ENCODE assay signal across 1 cellular context in the genomic region with DNA sequence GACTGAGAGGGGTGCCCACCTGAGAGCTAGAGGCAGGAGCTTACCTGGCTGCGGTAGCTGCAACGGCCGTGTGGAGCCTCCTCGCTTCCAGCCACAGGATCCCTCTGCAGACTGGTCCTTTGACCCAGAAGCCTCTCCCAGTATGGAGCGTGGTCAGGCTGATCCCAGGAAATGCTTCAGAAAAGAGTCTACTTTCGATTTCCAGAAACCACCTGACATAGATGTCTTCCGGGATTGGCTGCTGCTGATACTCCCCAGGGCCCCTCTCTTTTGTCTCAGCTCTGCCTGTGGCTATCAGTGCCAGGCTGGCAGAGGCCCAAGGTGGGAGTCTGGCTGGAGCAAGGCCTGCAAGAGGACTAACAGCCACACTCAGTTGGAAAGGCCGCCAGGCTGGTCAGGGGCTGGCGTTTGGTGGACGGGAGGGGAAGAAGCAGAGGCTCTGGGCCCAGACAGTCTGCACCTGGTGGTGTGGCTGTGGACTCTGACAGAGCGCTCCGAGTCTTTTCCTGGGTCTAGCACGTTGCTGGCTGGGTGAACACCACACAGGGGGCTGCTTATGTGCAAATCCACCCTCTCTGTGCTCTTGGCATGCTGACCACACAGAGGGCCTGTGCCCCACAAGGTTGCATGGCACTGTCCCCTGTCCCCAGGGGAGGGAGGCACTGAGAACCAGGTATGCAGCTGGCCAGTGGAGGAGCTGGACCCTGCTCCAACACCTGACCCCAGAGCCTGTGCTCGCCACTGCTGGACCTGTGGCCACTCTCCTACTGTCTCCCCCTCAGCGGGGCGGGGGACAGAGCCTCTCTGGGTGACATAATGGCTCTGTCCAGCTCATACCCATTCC.
TF ChIP-seq lines count a peak whose summit lies in the region.

A gene with protein sequence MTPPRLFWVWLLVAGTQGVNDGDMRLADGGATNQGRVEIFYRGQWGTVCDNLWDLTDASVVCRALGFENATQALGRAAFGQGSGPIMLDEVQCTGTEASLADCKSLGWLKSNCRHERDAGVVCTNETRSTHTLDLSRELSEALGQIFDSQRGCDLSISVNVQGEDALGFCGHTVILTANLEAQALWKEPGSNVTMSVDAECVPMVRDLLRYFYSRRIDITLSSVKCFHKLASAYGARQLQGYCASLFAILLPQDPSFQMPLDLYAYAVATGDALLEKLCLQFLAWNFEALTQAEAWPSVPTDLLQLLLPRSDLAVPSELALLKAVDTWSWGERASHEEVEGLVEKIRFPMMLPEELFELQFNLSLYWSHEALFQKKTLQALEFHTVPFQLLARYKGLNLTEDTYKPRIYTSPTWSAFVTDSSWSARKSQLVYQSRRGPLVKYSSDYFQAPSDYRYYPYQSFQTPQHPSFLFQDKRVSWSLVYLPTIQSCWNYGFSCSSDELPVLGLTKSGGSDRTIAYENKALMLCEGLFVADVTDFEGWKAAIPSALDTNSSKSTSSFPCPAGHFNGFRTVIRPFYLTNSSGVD (minus strand): TSS at position 144 of the 844 bp plus-strand sequence. CDS start 2,732 bp downstream, outside the sequence.

TF ChIP-seq in HepG2, 621 proteins besides CTCF, POLR2A, EP300 and RAD21 (continued from another document and continues in another):
- TF ChIP-seq ETV5 (CRISPR knock-in tag; IDR thresholded peaks at IDR 0.05; ENCODE audit: borderline replicate concordance) (peak; percentile 51; the same call in 1 of the 2 replicates), FOXK2 (IDR thresholded peaks at IDR 0.05) (no peak), NR3C1 (CRISPR knock-in tag; IDR thresholded peaks at IDR 0.05) (no peak), ZBTB21 (CRISPR knock-in tag; IDR thresholded peaks at IDR 0.05) (no peak), ZFY (CRISPR knock-in tag; IDR thresholded peaks at IDR 0.05) (peak; percentile 96), RXRA (CRISPR knock-in tag; IDR thresholded peaks at IDR 0.05) (peak; percentile 54), IRX3 (CRISPR knock-in tag; IDR thresholded peaks at IDR 0.05; ENCODE audit: borderline replicate concordance, low read depth) (no peak; the same call in 1 of the 2 replicates), ZNF235 (CRISPR knock-in tag; IDR thresholded peaks at IDR 0.05; ENCODE audit: borderline replicate concordance) (no peak), HMG20A (CRISPR knock-in tag; IDR thresholded peaks at IDR 0.05; ENCODE audit: borderline replicate concordance) (no peak), AGO1 (IDR thresholded peaks at IDR 0.05; ENCODE audit: low read depth, low read length, poor library complexity, severe bottlenecking) (no peak), FOXO1 (CRISPR knock-in tag; IDR thresholded peaks at IDR 0.05) (no peak), HMGA1 (CRISPR knock-in tag; conservative IDR thresholded peaks at IDR 0.05) (no peak), YY1 (IDR thresholded peaks at IDR 0.05; ENCODE audit: insufficient read depth, insufficient replicate concordance, low read depth, low read length) (peak; percentile 37), ZNF768 (CRISPR knock-in tag; IDR thresholded peaks at IDR 0.05) (peak; percentile 82; the same call in 1 of the 2 replicates), ZFX (CRISPR knock-in tag; IDR thresholded peaks at IDR 0.05; ENCODE audit: low read depth) (peak; percentile 98), NR1H2 (CRISPR knock-in tag; IDR thresholded peaks at IDR 0.05; ENCODE audit: borderline replicate concordance, low read depth) (no peak; the same call in 1 of the 2 replicates), ZNF678 (CRISPR knock-in tag; IDR thresholded peaks at IDR 0.05) (peak; percentile 86; the same call in 1 of the 2 replicates), ZNF232 (CRISPR knock-in tag; IDR thresholded peaks at IDR 0.05; ENCODE audit: borderline replicate concordance) (peak; percentile 76), SP4 (CRISPR knock-in tag; IDR thresholded peaks at IDR 0.05) (peak; percentile 73), TARDBP (CRISPR knock-in tag; IDR thresholded peaks at IDR 0.05) (peak; percentile 66; the same call in 1 of the 2 replicates), KAT7 (CRISPR knock-in tag; IDR thresholded peaks at IDR 0.05; ENCODE audit: borderline replicate concordance) (no peak), RFXAP (CRISPR knock-in tag; IDR thresholded peaks at IDR 0.05; ENCODE audit: borderline replicate concordance) (peak; percentile 61), MEIS2 (CRISPR knock-in tag; IDR thresholded peaks at IDR 0.05) (no peak; the same call in 1 of the 2 replicates), ZNF552 (CRISPR knock-in tag; IDR thresholded peaks at IDR 0.05; ENCODE audit: borderline replicate concordance) (no peak; the same call in none of the 2 replicates), MXD4 (CRISPR knock-in tag; IDR thresholded peaks at IDR 0.05) (peak; percentile 61), ZSCAN31 (CRISPR knock-in tag; IDR thresholded peaks at IDR 0.05; ENCODE audit: low read depth) (peak; percentile 92), ZNF883 (CRISPR knock-in tag; IDR thresholded peaks at IDR 0.05; ENCODE audit: not compliant biosample characterization) (no peak), NR2F1 (CRISPR knock-in tag; IDR thresholded peaks at IDR 0.05) (0 out of 4 replicates have a peak, but pooled peaks of 1 of the 2 experiments have one; percentile 16), TP53 (CRISPR knock-in tag; conservative IDR thresholded peaks at IDR 0.05) (0 out of 2 replicates have a peak, but pooled peaks have one; percentile 24), NBN (conservative IDR thresholded peaks at IDR 0.05) (no peak), SYNCRIP (IDR thresholded peaks at IDR 0.05; ENCODE audit: insufficient read depth, low read depth, low read length) (no peak), PHF8 (CRISPR knock-in tag; IDR thresholded peaks at IDR 0.05) (peak; percentile 87), ZNF230 (CRISPR knock-in tag; IDR thresholded peaks at IDR 0.05) (peak; percentile 17; the same call in 1 of the 2 replicates)
- TF ChIP-seq, protein P1, sequence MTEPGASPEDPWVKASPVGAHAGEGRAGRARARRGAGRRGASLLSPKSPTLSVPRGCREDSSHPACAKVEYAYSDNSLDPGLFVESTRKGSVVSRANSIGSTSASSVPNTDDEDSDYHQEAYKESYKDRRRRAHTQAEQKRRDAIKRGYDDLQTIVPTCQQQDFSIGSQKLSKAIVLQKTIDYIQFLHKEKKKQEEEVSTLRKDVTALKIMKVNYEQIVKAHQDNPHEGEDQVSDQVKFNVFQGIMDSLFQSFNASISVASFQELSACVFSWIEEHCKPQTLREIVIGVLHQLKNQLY (CRISPR knock-in tag; IDR thresholded peaks at IDR 0.05): peak; percentile 32; the same call in 1 of the 2 replicates
- TF ChIP-seq, protein P2, sequence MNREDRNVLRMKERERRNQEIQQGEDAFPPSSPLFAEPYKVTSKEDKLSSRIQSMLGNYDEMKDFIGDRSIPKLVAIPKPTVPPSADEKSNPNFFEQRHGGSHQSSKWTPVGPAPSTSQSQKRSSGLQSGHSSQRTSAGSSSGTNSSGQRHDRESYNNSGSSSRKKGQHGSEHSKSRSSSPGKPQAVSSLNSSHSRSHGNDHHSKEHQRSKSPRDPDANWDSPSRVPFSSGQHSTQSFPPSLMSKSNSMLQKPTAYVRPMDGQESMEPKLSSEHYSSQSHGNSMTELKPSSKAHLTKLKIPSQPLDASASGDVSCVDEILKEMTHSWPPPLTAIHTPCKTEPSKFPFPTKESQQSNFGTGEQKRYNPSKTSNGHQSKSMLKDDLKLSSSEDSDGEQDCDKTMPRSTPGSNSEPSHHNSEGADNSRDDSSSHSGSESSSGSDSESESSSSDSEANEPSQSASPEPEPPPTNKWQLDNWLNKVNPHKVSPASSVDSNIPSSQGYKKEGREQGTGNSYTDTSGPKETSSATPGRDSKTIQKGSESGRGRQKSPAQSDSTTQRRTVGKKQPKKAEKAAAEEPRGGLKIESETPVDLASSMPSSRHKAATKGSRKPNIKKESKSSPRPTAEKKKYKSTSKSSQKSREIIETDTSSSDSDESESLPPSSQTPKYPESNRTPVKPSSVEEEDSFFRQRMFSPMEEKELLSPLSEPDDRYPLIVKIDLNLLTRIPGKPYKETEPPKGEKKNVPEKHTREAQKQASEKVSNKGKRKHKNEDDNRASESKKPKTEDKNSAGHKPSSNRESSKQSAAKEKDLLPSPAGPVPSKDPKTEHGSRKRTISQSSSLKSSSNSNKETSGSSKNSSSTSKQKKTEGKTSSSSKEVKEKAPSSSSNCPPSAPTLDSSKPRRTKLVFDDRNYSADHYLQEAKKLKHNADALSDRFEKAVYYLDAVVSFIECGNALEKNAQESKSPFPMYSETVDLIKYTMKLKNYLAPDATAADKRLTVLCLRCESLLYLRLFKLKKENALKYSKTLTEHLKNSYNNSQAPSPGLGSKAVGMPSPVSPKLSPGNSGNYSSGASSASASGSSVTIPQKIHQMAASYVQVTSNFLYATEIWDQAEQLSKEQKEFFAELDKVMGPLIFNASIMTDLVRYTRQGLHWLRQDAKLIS (CRISPR knock-in tag; IDR thresholded peaks at IDR 0.05): 0 out of 2 replicates have a peak, but pooled peaks have one; percentile 47
- TF ChIP-seq, protein P3, sequence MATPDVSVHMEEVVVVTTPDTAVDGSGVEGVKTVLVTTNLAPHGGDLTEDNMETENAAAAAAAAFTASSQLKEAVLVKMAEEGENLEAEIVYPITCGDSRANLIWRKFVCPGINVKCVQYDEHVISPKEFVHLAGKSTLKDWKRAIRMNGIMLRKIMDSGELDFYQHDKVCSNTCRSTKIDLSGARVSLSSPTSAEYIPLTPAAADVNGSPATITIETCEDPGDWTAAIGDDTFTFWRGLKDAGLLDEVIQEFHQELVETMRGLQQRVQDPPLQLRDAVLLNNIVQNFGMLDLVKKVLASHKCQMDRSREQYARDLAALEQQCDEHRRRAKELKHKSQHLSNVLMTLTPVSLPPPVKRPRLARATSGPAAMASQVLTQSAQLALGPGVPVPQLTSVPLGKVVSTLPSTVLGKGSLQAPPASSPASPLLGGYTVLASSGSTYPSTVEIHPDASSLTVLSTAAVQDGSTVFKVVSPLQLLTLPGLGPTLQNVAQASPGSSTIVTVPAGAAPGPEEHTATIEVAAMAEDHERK (CRISPR knock-in tag; IDR thresholded peaks at IDR 0.05; ENCODE audit: low read depth): 0 out of 2 replicates have a peak, but pooled peaks have one; percentile 24
- TF ChIP-seq, protein P4, sequence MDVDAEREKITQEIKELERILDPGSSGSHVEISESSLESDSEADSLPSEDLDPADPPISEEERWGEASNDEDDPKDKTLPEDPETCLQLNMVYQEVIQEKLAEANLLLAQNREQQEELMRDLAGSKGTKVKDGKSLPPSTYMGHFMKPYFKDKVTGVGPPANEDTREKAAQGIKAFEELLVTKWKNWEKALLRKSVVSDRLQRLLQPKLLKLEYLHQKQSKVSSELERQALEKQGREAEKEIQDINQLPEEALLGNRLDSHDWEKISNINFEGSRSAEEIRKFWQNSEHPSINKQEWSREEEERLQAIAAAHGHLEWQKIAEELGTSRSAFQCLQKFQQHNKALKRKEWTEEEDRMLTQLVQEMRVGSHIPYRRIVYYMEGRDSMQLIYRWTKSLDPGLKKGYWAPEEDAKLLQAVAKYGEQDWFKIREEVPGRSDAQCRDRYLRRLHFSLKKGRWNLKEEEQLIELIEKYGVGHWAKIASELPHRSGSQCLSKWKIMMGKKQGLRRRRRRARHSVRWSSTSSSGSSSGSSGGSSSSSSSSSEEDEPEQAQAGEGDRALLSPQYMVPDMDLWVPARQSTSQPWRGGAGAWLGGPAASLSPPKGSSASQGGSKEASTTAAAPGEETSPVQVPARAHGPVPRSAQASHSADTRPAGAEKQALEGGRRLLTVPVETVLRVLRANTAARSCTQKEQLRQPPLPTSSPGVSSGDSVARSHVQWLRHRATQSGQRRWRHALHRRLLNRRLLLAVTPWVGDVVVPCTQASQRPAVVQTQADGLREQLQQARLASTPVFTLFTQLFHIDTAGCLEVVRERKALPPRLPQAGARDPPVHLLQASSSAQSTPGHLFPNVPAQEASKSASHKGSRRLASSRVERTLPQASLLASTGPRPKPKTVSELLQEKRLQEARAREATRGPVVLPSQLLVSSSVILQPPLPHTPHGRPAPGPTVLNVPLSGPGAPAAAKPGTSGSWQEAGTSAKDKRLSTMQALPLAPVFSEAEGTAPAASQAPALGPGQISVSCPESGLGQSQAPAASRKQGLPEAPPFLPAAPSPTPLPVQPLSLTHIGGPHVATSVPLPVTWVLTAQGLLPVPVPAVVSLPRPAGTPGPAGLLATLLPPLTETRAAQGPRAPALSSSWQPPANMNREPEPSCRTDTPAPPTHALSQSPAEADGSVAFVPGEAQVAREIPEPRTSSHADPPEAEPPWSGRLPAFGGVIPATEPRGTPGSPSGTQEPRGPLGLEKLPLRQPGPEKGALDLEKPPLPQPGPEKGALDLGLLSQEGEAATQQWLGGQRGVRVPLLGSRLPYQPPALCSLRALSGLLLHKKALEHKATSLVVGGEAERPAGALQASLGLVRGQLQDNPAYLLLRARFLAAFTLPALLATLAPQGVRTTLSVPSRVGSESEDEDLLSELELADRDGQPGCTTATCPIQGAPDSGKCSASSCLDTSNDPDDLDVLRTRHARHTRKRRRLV (CRISPR knock-in tag; IDR thresholded peaks at IDR 0.05): no peak
- TF ChIP-seq, protein P5, sequence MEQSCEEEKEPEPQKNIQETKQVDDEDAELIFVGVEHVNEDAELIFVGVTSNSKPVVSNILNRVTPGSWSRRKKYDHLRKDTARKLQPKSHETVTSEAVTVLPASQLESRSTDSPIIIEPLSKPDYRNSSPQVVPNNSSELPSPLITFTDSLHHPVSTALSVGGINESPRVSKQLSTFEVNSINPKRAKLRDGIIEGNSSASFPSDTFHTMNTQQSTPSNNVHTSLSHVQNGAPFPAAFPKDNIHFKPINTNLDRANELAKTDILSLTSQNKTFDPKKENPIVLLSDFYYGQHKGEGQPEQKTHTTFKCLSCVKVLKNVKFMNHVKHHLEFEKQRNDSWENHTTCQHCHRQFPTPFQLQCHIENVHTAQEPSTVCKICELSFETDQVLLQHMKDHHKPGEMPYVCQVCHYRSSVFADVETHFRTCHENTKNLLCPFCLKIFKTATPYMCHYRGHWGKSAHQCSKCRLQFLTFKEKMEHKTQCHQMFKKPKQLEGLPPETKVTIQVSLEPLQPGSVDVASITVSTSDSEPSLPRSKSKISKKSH (CRISPR knock-in tag; IDR thresholded peaks at IDR 0.05; ENCODE audit: borderline replicate concordance): peak; percentile 61
- TF ChIP-seq, protein P6, sequence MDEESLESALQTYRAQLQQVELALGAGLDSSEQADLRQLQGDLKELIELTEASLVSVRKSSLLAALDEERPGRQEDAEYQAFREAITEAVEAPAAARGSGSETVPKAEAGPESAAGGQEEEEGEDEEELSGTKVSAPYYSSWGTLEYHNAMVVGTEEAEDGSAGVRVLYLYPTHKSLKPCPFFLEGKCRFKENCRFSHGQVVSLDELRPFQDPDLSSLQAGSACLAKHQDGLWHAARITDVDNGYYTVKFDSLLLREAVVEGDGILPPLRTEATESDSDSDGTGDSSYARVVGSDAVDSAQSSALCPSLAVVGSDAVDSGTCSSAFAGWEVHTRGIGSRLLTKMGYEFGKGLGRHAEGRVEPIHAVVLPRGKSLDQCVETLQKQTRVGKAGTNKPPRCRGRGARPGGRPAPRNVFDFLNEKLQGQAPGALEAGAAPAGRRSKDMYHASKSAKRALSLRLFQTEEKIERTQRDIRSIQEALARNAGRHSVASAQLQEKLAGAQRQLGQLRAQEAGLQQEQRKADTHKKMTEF (CRISPR knock-in tag; IDR thresholded peaks at IDR 0.05): peak; percentile 58; the same call in 1 of the 2 replicates
- TF ChIP-seq, protein P7, sequence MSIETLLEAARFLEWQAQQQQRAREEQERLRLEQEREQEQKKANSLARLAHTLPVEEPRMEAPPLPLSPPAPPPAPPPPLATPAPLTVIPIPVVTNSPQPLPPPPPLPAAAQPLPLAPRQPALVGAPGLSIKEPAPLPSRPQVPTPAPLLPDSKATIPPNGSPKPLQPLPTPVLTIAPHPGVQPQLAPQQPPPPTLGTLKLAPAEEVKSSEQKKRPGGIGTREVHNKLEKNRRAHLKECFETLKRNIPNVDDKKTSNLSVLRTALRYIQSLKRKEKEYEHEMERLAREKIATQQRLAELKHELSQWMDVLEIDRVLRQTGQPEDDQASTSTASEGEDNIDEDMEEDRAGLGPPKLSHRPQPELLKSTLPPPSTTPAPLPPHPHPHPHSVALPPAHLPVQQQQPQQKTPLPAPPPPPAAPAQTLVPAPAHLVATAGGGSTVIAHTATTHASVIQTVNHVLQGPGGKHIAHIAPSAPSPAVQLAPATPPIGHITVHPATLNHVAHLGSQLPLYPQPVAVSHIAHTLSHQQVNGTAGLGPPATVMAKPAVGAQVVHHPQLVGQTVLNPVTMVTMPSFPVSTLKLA (IDR thresholded peaks at IDR 0.05): no peak
